Comparison of ENCODE assay signal across 7 cellular contexts in genomic region chr17:76506408-76507328, GRCh38. TPM values are rescaled to one million over a fixed set of nuclear protein-coding genes. Genes with fewer than 3 reads are reported as not detected.
DNase-seq lines count a peak whose midpoint lies in the region; FAIRE-seq and TF ChIP-seq lines count a peak whose summit lies in the region.

No MANE protein-coding gene starts in this region.

- H3K9me3 ChIP-seq in Karpas-422 (ENCODE audit: low read length) (no peaks in the 10 kb centered on the region), neutrophil (no peaks in the 10 kb centered on the region), suprapubic skin (no peaks in the 10 kb centered on the region)

- 30% methylated on average over 19 of the region's 24 CpGs for WGBS in suprapubic skin

- TF ChIP-seq CTCF in RWPE1 (conservative IDR thresholded peaks at IDR 0.05; ENCODE audit: low read depth), result peak; percentile 91
- TF ChIP-seq CTCF in fibroblast of the aortic adventitia (IDR thresholded peaks at IDR 0.05; ENCODE audit: insufficient read depth, low read length), result peak; percentile 89
- TF ChIP-seq CTCF in neutrophil (IDR thresholded peaks at IDR 0.05), result peak; percentile 97
- TF ChIP-seq CTCF in suprapubic skin (IDR thresholded peaks at IDR 0.05), result peak; percentile 87 to 96

- H3K4me2 ChIP-seq in Karpas-422 (ENCODE audit: low read depth, low read length, poor library complexity, severe bottlenecking), result no peak overlapping the region

- no peak overlapping the region for H3K9ac ChIP-seq in Karpas-422 (ENCODE audit: low read length)

- no peak overlapping the region for H2AFZ ChIP-seq in Karpas-422 (ENCODE audit: low read length)

- H3K27me3 ChIP-seq in Karpas-422 (ENCODE audit: low read length), result no peaks in the 10 kb centered on the region
- no peaks in the 10 kb centered on the region for H3K27me3 ChIP-seq in neutrophil
- H3K27me3 ChIP-seq in suprapubic skin, result no peaks in the 10 kb centered on the region

- TF ChIP-seq POLR2A in GM12892 (IDR thresholded peaks at IDR 0.05; ENCODE audit: low read depth, low read length) (no peak), suprapubic skin (IDR thresholded peaks at IDR 0.05) (no peak)

- peaks cover 7% of the 10 kb centered on the region for H3K4me1 ChIP-seq in Karpas-422 (ENCODE audit: low read length)
- peaks cover 29 to 40% of the 10 kb centered on the region in 2 experiments for H3K4me1 ChIP-seq in neutrophil (ENCODE audit: control insufficient read depth in 1 of 2, insufficient read depth in 1 of 2, low read depth in 1 of 2, low read length in 1 of 2)
- peaks cover 13% of the 10 kb centered on the region for H3K4me1 ChIP-seq in suprapubic skin

- TF ChIP-seq EP300 in suprapubic skin (IDR thresholded peaks at IDR 0.05), result no peak

- DNase-seq in GM12892 (ENCODE audit: insufficient read length) (no peak), Karpas-422 (peak; percentile 93), RWPE1 (ENCODE audit: low spot score) (peak; percentile 81), fibroblast of the aortic adventitia (ENCODE audit: low read depth) (peak; percentile 66), suprapubic skin (ENCODE audit: low spot score in 2 of 2) (peak; percentile 92)
- DNase-seq in activated T-helper 1 cell treated with anti-CD3 and anti-CD28 coated beads, Interleukin-2, amount 50 U/mL, for 16 hours (ENCODE audit: low read depth in 1 of 2, low spot score in 1 of 2), result peak; percentile 81 to 85

- no peaks in the 10 kb centered on the region for H3K36me3 ChIP-seq in Karpas-422 (ENCODE audit: insufficient read depth, low read length)
- H3K36me3 ChIP-seq in neutrophil, result no peaks in the 10 kb centered on the region
- no peaks in the 10 kb centered on the region for H3K36me3 ChIP-seq in suprapubic skin

- no peaks in the 10 kb centered on the region for H4K20me1 ChIP-seq in Karpas-422 (ENCODE audit: insufficient read depth, low read depth, low read length)

- POLR2A ChIA-PET in RWPE1 (lab: Yijun Ruan, JAX; ENCODE audit: low non-redundant PET), result no interaction called here

- no peaks in the 10 kb centered on the region for H3K79me2 ChIP-seq in Karpas-422 (ENCODE audit: low read length)

- CTCF ChIA-PET in RWPE1 (lab: Yijun Ruan, JAX), result interaction anchor here (0.7 to 3.8 kb wide), 11 partner anchors 17 to 141 kb away, joined by 3 to 28 read pairs (median 5); partner anchors contain the start of gene AANAT

- peak; percentile 83 for FAIRE-seq in GM12892 (lab: Jason Lieb, UNC)

- H3K9me2 ChIP-seq in Karpas-422 (replicated peaks; ENCODE audit: insufficient read depth, low read length), result no peaks in the 10 kb centered on the region

- H3K27ac ChIP-seq in Karpas-422 (ENCODE audit: low read length), result no peak overlapping the region
- H3K27ac ChIP-seq in RWPE1, result no peak overlapping the region
- no peak overlapping the region for H3K27ac ChIP-seq in neutrophil
- H3K27ac ChIP-seq in suprapubic skin, result no peak overlapping the region

- H3K4me3 ChIP-seq in Karpas-422 (ENCODE audit: low read length) (no peak overlapping the region), fibroblast of the aortic adventitia (ENCODE audit: low read depth, low read length) (no peak overlapping the region), neutrophil (ENCODE audit: low read depth in 1 of 2, low read length in 1 of 2) (no peak overlapping the region), suprapubic skin (no peak overlapping the region)

RNA-seq across cellular contexts. Expression of gene RHBDF2, which starts 5.4 kb away (rescaled TPM):
- polyA plus RNA-seq in GM12892 (2012; ENCODE audit: missing spikeins), result 16.3 TPM
- 5.1 and 5.4 TPM in 2 replicates for total RNA-seq in Karpas-422 (2014; rRNA removed; shearing (Covaris generic); ENCODE audit: low replicate concordance)
- 1.4 and 2.6 TPM in 2 replicates for total RNA-seq in fibroblast of the aortic adventitia (ENCODE audit: low replicate concordance)
- total RNA-seq in suprapubic skin, result 10 to 100 TPM; 45.9 to 82.6 (median 52.6) TPM

RNA-seq across cellular contexts. Expression of gene CYGB, which starts 30.8 kb away (rescaled TPM):
- polyA plus RNA-seq in GM12892 (2012; ENCODE audit: missing spikeins), result not detected
- total RNA-seq in Karpas-422 (2014; rRNA removed; shearing (Covaris generic); ENCODE audit: low replicate concordance), result 0.07 TPM in 1 of 2 replicates, not detected in the other
- 25.9 and 35.2 TPM in 2 replicates for total RNA-seq in fibroblast of the aortic adventitia (ENCODE audit: low replicate concordance)
- 10 to 100 TPM in 2 of 4 donors, 1 to 10 TPM in 2; 2.8 to 18.2 (median 10.4) TPM for total RNA-seq in suprapubic skin

RNA-seq across cellular contexts. Expression of gene PRCD, which starts 33.2 kb away (rescaled TPM):
- not detected for polyA plus RNA-seq in GM12892 (2012; ENCODE audit: missing spikeins)
- 0.37 and 0.69 TPM in 2 replicates for total RNA-seq in Karpas-422 (2014; rRNA removed; shearing (Covaris generic); ENCODE audit: low replicate concordance)
- total RNA-seq in fibroblast of the aortic adventitia (ENCODE audit: low replicate concordance) (4.2 and 9.4 TPM in 2 replicates), suprapubic skin (1 to 10 TPM in 3 of 4 donors, not detected in 1; 1.3 to 2.8 (median 2.2) TPM)

RNA-seq across cellular contexts. Expression of gene AANAT, which starts 39.3 kb away (rescaled TPM):
- polyA plus RNA-seq in GM12892 (2012; ENCODE audit: missing spikeins), result 0.34 TPM
- total RNA-seq in Karpas-422 (2014; rRNA removed; shearing (Covaris generic); ENCODE audit: low replicate concordance), result not detected in 2 replicates
- total RNA-seq in fibroblast of the aortic adventitia (ENCODE audit: low replicate concordance) (not detected in 2 replicates), suprapubic skin (not detected)

RNA-seq across cellular contexts. Expression of gene UBE2O, which starts 53.7 kb away (rescaled TPM):
- 13.2 TPM for polyA plus RNA-seq in GM12892 (2012; ENCODE audit: missing spikeins)
- 10.5 and 19.9 TPM in 2 replicates for total RNA-seq in Karpas-422 (2014; rRNA removed; shearing (Covaris generic); ENCODE audit: low replicate concordance)
- total RNA-seq in fibroblast of the aortic adventitia (ENCODE audit: low replicate concordance), result 13.2 and 16.3 TPM in 2 replicates
- total RNA-seq in suprapubic skin, result 10 to 100 TPM; 31.3 to 42.0 (median 37.7) TPM
